ENCODE assay signal across 8 cellular contexts in genomic region chr20:53738039-53738944, GRCh38.
A peak's percentile ranks its signal among the peaks of the same experiment; 100 is the strongest.
DNase-seq lines count a peak whose midpoint lies in the region; ATAC-seq and TF ChIP-seq lines count a peak whose summit lies in the region.

No MANE protein-coding gene starts in this region.

- H3K4me1 ChIP-seq in transverse colon: peaks cover 5 to 36% (median 16%) of the 10 kb centered on the region in 4 donors

- intact Hi-C loops in lower leg skin (cut with DNase I; ENCODE audit: low total_unique reads) (no loop called here), transverse colon (cut with DNase I; ENCODE audit: low total_unique reads) (no loop called here)

- H3K9me3 ChIP-seq in transverse colon: no peaks in the 10 kb centered on the region

- H3K4me3 ChIP-seq in lower leg skin (ENCODE audit: low read depth, poor library complexity, severe bottlenecking) (no peak overlapping the region), transverse colon (no peak overlapping the region)

- WGBS in lower leg skin, 2 donors: 17 to 20% methylated on average over 26 of the region's 26 CpGs
- WGBS in transverse colon (ENCODE audit: low coverage in 1 of 2), 2 donors: 47 to 67% methylated on average over 20 to 26 of the region's 26 CpGs

- DNase-seq in GM04504 (ENCODE audit: low read depth): peak; percentile 92
- DNase-seq in NCI-H2227 treated with DMSO at 0.1 percent for 48 hours (lab: John Stamatoyannopoulos, UW): peak; percentile 87
- peak in 37 of 61 donors; percentile 2 to 59 (median 16) for DNase-seq in caudate nucleus (lab: John Stamatoyannopoulos, UW)
- peak; percentile 86 to 93 for DNase-seq in lower leg skin (ENCODE audit: low spot score in 2 of 2)
- DNase-seq in transverse colon: peak; percentile 47
- DNase-seq in T1000 (lab: John Stamatoyannopoulos, UW): no peak
- no peak for DNase-seq in NCI-H2029 (lab: John Stamatoyannopoulos, UW)

- TF ChIP-seq POLR2A in lower leg skin (IDR thresholded peaks at IDR 0.05) (peak in 1 of 2 donors; percentile 27), transverse colon (IDR thresholded peaks at IDR 0.05) (peak; percentile 39)

- no peak for TF ChIP-seq CTCF in lower leg skin (IDR thresholded peaks at IDR 0.05)
- no peak for TF ChIP-seq CTCF in transverse colon (IDR thresholded peaks at IDR 0.05)

- no peak for ATAC-seq in HG03342 (IDR thresholded peaks at IDR 0.05; ENCODE audit: unreplicated experiment)

- H3K27ac ChIP-seq in caudate nucleus (ENCODE audit: low read depth, low read length) (peak overlapping the region; percentile 33), transverse colon (peak overlapping the region; percentile 34 to 71 (median 42))

- in situ Hi-C loops in transverse colon (cut with MboI; ENCODE audit: low pct_ligation_motif_present in 1 of 4, low pct_unique_long_range_greater_than_20kb in 1 of 4, low sequenced_read_pairs in 3 of 4): no loop called here

- H3K36me3 ChIP-seq in transverse colon: no peaks in the 10 kb centered on the region

- no peak for TF ChIP-seq EP300 in transverse colon (IDR thresholded peaks at IDR 0.05; ENCODE audit: low read depth)

- no peaks in the 10 kb centered on the region for H3K27me3 ChIP-seq in transverse colon

Comparison
In these comparisons a context has a peak if more than half of its experiments do, and no peak if none do; other contexts are left out.
1. DNase-seq: peak in GM04504 (single experiment), NCI-H2227 treated with DMSO at 0.1 percent for 48 hours (single experiment), caudate nucleus (37 of 61), lower leg skin (2 of 2) and transverse colon (single experiment); none in T1000 (single experiment) and NCI-H2029 (single experiment).